In the genomic region with DNA sequence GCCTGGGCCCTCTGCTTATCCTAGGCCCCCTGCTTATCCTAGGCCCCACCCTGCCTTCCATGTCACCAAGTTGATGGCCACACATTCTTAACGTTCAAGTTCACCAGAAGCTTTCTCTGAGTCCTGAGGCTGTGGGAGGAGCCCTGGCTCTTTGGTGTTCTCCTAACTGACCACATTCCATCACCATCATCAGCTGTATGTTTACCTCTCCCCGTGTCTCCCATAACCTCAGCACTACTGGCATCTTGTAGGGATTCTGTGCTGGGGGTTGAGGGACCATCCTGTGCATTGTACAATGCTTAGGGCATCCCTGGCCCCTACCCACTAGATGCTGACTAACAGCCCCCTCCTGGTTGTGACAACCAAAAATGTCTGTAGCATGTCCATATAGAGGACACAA, we compare ENCODE assay signal across 20 cellular contexts.
"Had no signal": no experiment of that assay in that cellular context is flagged by ENCODE, and none has a peak within 500 bp of the region (broad histone marks: within the 10 kb centered on the region; RNA-seq: fewer than 3 reads in every experiment).

No MANE protein-coding gene starts in this region.

- H3K27ac ChIP-seq: body of pancreas, cardiac muscle cell, epithelial cell of prostate, left lung, neutrophil, ovary, prostate gland, right atrium auricular region, tibial nerve had no signal

- DNase-seq: activated CD4-positive, alpha-beta memory T cell treated with anti-CD3 and anti-CD28 coated beads for 36 hours; activated CD4-positive, alpha-beta T cell treated with anti-CD3 and anti-CD28 coated beads for 48 hours; activated gamma-delta T cell; activated naive CD4-positive, alpha-beta T cell treated with anti-CD3 and anti-CD28 coated beads, Interleukin-2, amount 50 U/mL, for 16 hours; activated naive CD8-positive, alpha-beta T cell treated with anti-CD3 and anti-CD28 coated beads, Interleukin-2, amount 50 U/mL, for 24 hours; body of pancreas; foreskin fibroblast; kidney glomerular epithelial cell; left lung; ovary; stimulated activated CD4-positive, alpha-beta T cell treated with anti-CD3 and anti-CD28 coated beads, Interleukin-4, amount 100 ng/mL, for 24 hours; T-helper 2 cell had no signal

- H3K4me3 ChIP-seq: body of pancreas, cardiac muscle cell, left lung, ovary, prostate gland, right atrium auricular region, tibial nerve had no signal

- ATAC-seq: activated naive CD8-positive, alpha-beta T cell treated with anti-CD3 and anti-CD28 coated beads, Interleukin-2, amount 50 U/mL, for 24 hours; body of pancreas; left lung; natural killer cell treated with Interleukin-12 subunit alpha and Interleukin-12 subunit beta and Interleukin-15 and Interleukin-18, amount 100 ng/mL, for 72 hours had no signal

- H3K4me1 ChIP-seq: body of pancreas, left lung, prostate gland, right atrium auricular region had no signal

- H3K36me3 Mint-ChIP-seq: activated CD4-positive, alpha-beta memory T cell treated with anti-CD3 and anti-CD28 coated beads for 36 hours; natural killer cell treated with Interleukin-12 subunit alpha and Interleukin-12 subunit beta and Interleukin-15 and Interleukin-18, amount 100 ng/mL, for 72 hours had no signal

- H3K36me3 ChIP-seq: cardiac muscle cell, left lung, neutrophil, ovary, prostate gland had no signal

- H3K9me3 ChIP-seq: body of pancreas, left lung, neutrophil, ovary, prostate gland, right atrium auricular region had no signal

- H3K27me3 ChIP-seq: body of pancreas, left lung, neutrophil, ovary, right atrium auricular region, tibial nerve had no signal

- H3K4me1 Mint-ChIP-seq: activated naive CD8-positive, alpha-beta T cell treated with anti-CD3 and anti-CD28 coated beads, Interleukin-2, amount 50 U/mL, for 24 hours had no signal

- H3K9me3 Mint-ChIP-seq: activated CD4-positive, alpha-beta memory T cell treated with anti-CD3 and anti-CD28 coated beads for 36 hours; activated naive CD8-positive, alpha-beta T cell treated with anti-CD3 and anti-CD28 coated beads, Interleukin-2, amount 50 U/mL, for 24 hours; natural killer cell treated with Interleukin-12 subunit alpha and Interleukin-12 subunit beta and Interleukin-15 and Interleukin-18, amount 100 ng/mL, for 72 hours; stimulated activated naive CD8-positive, alpha-beta T cell treated with anti-CD3 and anti-CD28 coated beads, Interleukin-15, Interleukin-2, amounts not matched to agents 100 ng/mL and 50 ng/mL, for 24 hours had no signal

- H3K27me3 Mint-ChIP-seq: activated CD4-positive, alpha-beta memory T cell treated with anti-CD3 and anti-CD28 coated beads for 36 hours; activated naive CD8-positive, alpha-beta T cell treated with anti-CD3 and anti-CD28 coated beads, Interleukin-2, amount 50 U/mL, for 24 hours; natural killer cell treated with Interleukin-12 subunit alpha and Interleukin-12 subunit beta and Interleukin-15 and Interleukin-18, amount 100 ng/mL, for 72 hours; stimulated activated naive CD8-positive, alpha-beta T cell treated with anti-CD3 and anti-CD28 coated beads, Interleukin-15, Interleukin-2, amounts not matched to agents 100 ng/mL and 50 ng/mL, for 24 hours had no signal

- H3K4me3 Mint-ChIP-seq: activated CD4-positive, alpha-beta memory T cell treated with anti-CD3 and anti-CD28 coated beads for 36 hours; activated naive CD8-positive, alpha-beta T cell treated with anti-CD3 and anti-CD28 coated beads, Interleukin-2, amount 50 U/mL, for 24 hours; natural killer cell treated with Interleukin-12 subunit alpha and Interleukin-12 subunit beta and Interleukin-15 and Interleukin-18, amount 100 ng/mL, for 72 hours; stimulated activated naive CD8-positive, alpha-beta T cell treated with anti-CD3 and anti-CD28 coated beads, Interleukin-15, Interleukin-2, amounts not matched to agents 100 ng/mL and 50 ng/mL, for 24 hours had no signal

- H3K27ac Mint-ChIP-seq: activated CD4-positive, alpha-beta memory T cell treated with anti-CD3 and anti-CD28 coated beads for 36 hours; activated naive CD8-positive, alpha-beta T cell treated with anti-CD3 and anti-CD28 coated beads, Interleukin-2, amount 50 U/mL, for 24 hours; stimulated activated naive CD8-positive, alpha-beta T cell treated with anti-CD3 and anti-CD28 coated beads, Interleukin-15, Interleukin-2, amounts not matched to agents 100 ng/mL and 50 ng/mL, for 24 hours had no signal
